24 cellular contexts compared by ENCODE assay signal in genomic region chr2:75737961-75738360, GRCh38. TPM values are rescaled to one million over a fixed set of nuclear protein-coding genes. Genes with fewer than 3 reads are reported as not detected.
DNase-seq lines count a peak whose midpoint lies in the region; ATAC-seq, FAIRE-seq and TF ChIP-seq lines count a peak whose summit lies in the region.
"Had no signal": no experiment of that assay in that cellular context is flagged by ENCODE, and none has a peak within 500 bp of the region (broad histone marks: within the 10 kb centered on the region; RNA-seq: fewer than 3 reads in every experiment).

No MANE protein-coding gene starts in this region.

- H2AFZ ChIP-seq in IMR-90 (replicated peaks; ENCODE audit: low read length, poor library complexity), result peak overlapping the region; percentile 32
- H2AFZ ChIP-seq: GM23248 had no signal

- H2BK20ac ChIP-seq in IMR-90 (ENCODE audit: low read depth, low read length), result no peak overlapping the region

- no peak overlapping the region for H4K91ac ChIP-seq in IMR-90 (ENCODE audit: insufficient read depth, low read depth, low read length)

- no peak for TF ChIP-seq CTCF in IMR-90 (conservative IDR thresholded peaks at IDR 0.05; ENCODE audit: low read depth, low read length)

- H3K4ac ChIP-seq in IMR-90 (ENCODE audit: low read depth, low read length), result no peak overlapping the region

- DNase-seq in GM12892 (ENCODE audit: insufficient read length) (no peak), IMR-90 (no peak), NCI-H226 (no peak)
- DNase-seq in activated CD4-positive, alpha-beta T cell treated with anti-CD3 and anti-CD28 coated beads, Interleukin-2, amount 50 U/mL, for 48 hours, result no peak
- DNase-seq in activated naive CD4-positive, alpha-beta T cell treated with anti-CD3 and anti-CD28 coated beads, Interleukin-2, amount 10 ng/mL, durations not matched to agents 7 days and 5 days, result no peak
- no peak for DNase-seq in effector memory CD4-positive, alpha-beta T cell
- DNase-seq: 8988T; ACHN; AML-193; BE2C; Calu3; CD4-positive, alpha-beta T cell; CD8-positive, alpha-beta memory T cell; DMS53; DMS79 treated with DMSO at 0.1 percent for 48 hours; GF-D8; GM23248; H7; HCEC 1CT had no signal

- no peaks in the 10 kb centered on the region for H3K27me3 ChIP-seq in IMR-90 (ENCODE audit: control insufficient read depth, insufficient read depth, low read length)
- H3K27me3 ChIP-seq in effector memory CD4-positive, alpha-beta T cell (replicated peaks; ENCODE audit: control insufficient read depth, insufficient read depth, low read length, poor library complexity, severe bottlenecking), result no peaks in the 10 kb centered on the region
- H3K27me3 ChIP-seq: BE2C; BLaER1 treated with 17β-estradiol and CSF1 and Interleukin-3, amounts not matched to agents 10 nM and 100 nM had no signal

- H2AK5ac ChIP-seq in IMR-90 (ENCODE audit: low read depth, low read length), result no peak overlapping the region

- H2BK120ac ChIP-seq in IMR-90 (ENCODE audit: low read depth, low read length), result no peak overlapping the region

- no peaks in the 10 kb centered on the region for H4K20me1 ChIP-seq in IMR-90 (ENCODE audit: insufficient read depth, low read length)
- H4K20me1 ChIP-seq: BLaER1 treated with 17β-estradiol and CSF1 and Interleukin-3, amounts not matched to agents 10 nM and 100 nM had no signal

- no peaks in the 10 kb centered on the region for H3K4me1 ChIP-seq in IMR-90 (ENCODE audit: control insufficient read depth, insufficient read depth, low read length)
- H3K4me1 ChIP-seq in effector memory CD4-positive, alpha-beta T cell (ENCODE audit: control insufficient read depth, insufficient read depth, low read length, poor library complexity, severe bottlenecking), result no peaks in the 10 kb centered on the region
- H3K4me1 ChIP-seq: A549; BE2C; BLaER1 treated with 17β-estradiol and CSF1 and Interleukin-3, amounts not matched to agents 10 nM and 100 nM had no signal

- no peak overlapping the region for H2AK9ac ChIP-seq in IMR-90 (replicated peaks; ENCODE audit: low read depth, low read length, poor library complexity)

- H3K4me1 Mint-ChIP-seq in activated naive CD4-positive, alpha-beta T cell treated with anti-CD3 and anti-CD28 coated beads, Interleukin-2, amount 10 ng/mL, durations not matched to agents 7 days and 5 days, result no peaks in the 10 kb centered on the region
- H3K4me1 Mint-ChIP-seq: CD14-positive monocyte; CD8-positive, alpha-beta memory T cell had no signal

- no peak overlapping the region for H3K18ac ChIP-seq in IMR-90 (ENCODE audit: low read depth, low read length)

- peaks cover 2% of the 10 kb centered on the region for H3K27me3 Mint-ChIP-seq in activated naive CD4-positive, alpha-beta T cell treated with anti-CD3 and anti-CD28 coated beads, Interleukin-2, amount 10 ng/mL, durations not matched to agents 7 days and 5 days

- H3K23ac ChIP-seq in IMR-90 (ENCODE audit: low read depth, low read length), result no peak overlapping the region

- TF ChIP-seq POLR2A in GM12892 (IDR thresholded peaks at IDR 0.05; ENCODE audit: low read depth, low read length), result no peak
- no peak for TF ChIP-seq POLR2A in IMR-90 (IDR thresholded peaks at IDR 0.05; ENCODE audit: low read depth, low read length)

- H3K4me3 Mint-ChIP-seq in activated naive CD4-positive, alpha-beta T cell treated with anti-CD3 and anti-CD28 coated beads, Interleukin-2, amount 10 ng/mL, durations not matched to agents 7 days and 5 days, result no peak overlapping the region
- H3K4me3 Mint-ChIP-seq: CD14-positive monocyte; CD4-positive, alpha-beta T cell; CD8-positive, alpha-beta memory T cell had no signal

- no peaks in the 10 kb centered on the region for H3K79me1 ChIP-seq in IMR-90 (ENCODE audit: low read depth in 1 of 2, low read length in 2 of 2)

- no peak for TF ChIP-seq RAD21 in IMR-90 (IDR thresholded peaks at IDR 0.05; ENCODE audit: low read length)

- no peaks in the 10 kb centered on the region for H3K9me3 Mint-ChIP-seq in activated naive CD4-positive, alpha-beta T cell treated with anti-CD3 and anti-CD28 coated beads, Interleukin-2, amount 10 ng/mL, durations not matched to agents 7 days and 5 days

- ATAC-seq in HG02852 (IDR thresholded peaks at IDR 0.05; ENCODE audit: unreplicated experiment), result peak; percentile 69
- ATAC-seq in IMR-90 (ENCODE audit: low read depth), result no peak
- ATAC-seq: A549 had no signal

- POLR2A ChIA-PET in IMR-90 (lab: Charles Lee; ENCODE audit: unreplicated experiment), result no interaction called here

- no peak overlapping the region for H3K14ac ChIP-seq in IMR-90 (replicated peaks; ENCODE audit: low read depth, low read length)

- no peaks in the 10 kb centered on the region for H3K9me3 ChIP-seq in IMR-90 (ENCODE audit: control insufficient read depth, insufficient read depth, low read length)
- no peaks in the 10 kb centered on the region for H3K9me3 ChIP-seq in effector memory CD4-positive, alpha-beta T cell (ENCODE audit: control insufficient read depth, low read length)
- H3K9me3 ChIP-seq: A549, BE2C had no signal

- H3K9ac ChIP-seq in IMR-90 (ENCODE audit: low read depth, low read length), result no peak overlapping the region
- H3K9ac ChIP-seq: BLaER1 treated with 17β-estradiol and CSF1 and Interleukin-3, amounts not matched to agents 10 nM and 100 nM; GM23248 had no signal

- H4K8ac ChIP-seq in IMR-90 (ENCODE audit: low read depth in 2 of 2, low read length in 2 of 2), result no peak overlapping the region

- BruUV-seq in IMR-90 (replicated peaks; lab: Mats Ljungman, UMichigan), result no TSS peak

- H3K56ac ChIP-seq in IMR-90 (ENCODE audit: extremely low read depth, insufficient read depth, low read length), result no peak overlapping the region

- CTCF ChIA-PET in IMR-90 (lab: Yijun Ruan, JAX), result no interaction called here
- CTCF ChIA-PET in activated naive CD4-positive, alpha-beta T cell treated with anti-CD3 and anti-CD28 coated beads, Interleukin-2, amount 10 ng/mL, durations not matched to agents 7 days and 5 days (lab: Charles Lee), result no interaction called here

- H3K36me3 Mint-ChIP-seq in activated naive CD4-positive, alpha-beta T cell treated with anti-CD3 and anti-CD28 coated beads, Interleukin-2, amount 10 ng/mL, durations not matched to agents 7 days and 5 days, result no peaks in the 10 kb centered on the region
- H3K36me3 Mint-ChIP-seq: CD14-positive monocyte; CD8-positive, alpha-beta memory T cell had no signal

- H3K27ac ChIP-seq in IMR-90 (ENCODE audit: insufficient read depth, low read length), result no peak overlapping the region
- no peak overlapping the region for H3K27ac ChIP-seq in effector memory CD4-positive, alpha-beta T cell (ENCODE audit: insufficient read depth, low read length, poor library complexity, severe bottlenecking)
- H3K27ac ChIP-seq: A549; BLaER1 treated with 17β-estradiol and CSF1 and Interleukin-3, amounts not matched to agents 10 nM and 100 nM; GM23248 had no signal

- H4K5ac ChIP-seq in IMR-90 (ENCODE audit: low read depth, low read length), result no peak overlapping the region

- no peak overlapping the region for H3K4me2 ChIP-seq in IMR-90 (ENCODE audit: low read depth, low read length)
- H3K4me2 ChIP-seq: A549; BLaER1 treated with 17β-estradiol and CSF1 and Interleukin-3, amounts not matched to agents 10 nM and 100 nM had no signal

- no peaks in the 10 kb centered on the region for H3K36me3 ChIP-seq in IMR-90 (ENCODE audit: control insufficient read depth, insufficient read depth, low read length)
- H3K36me3 ChIP-seq in effector memory CD4-positive, alpha-beta T cell (ENCODE audit: control insufficient read depth, insufficient read depth, low read length), result no peaks in the 10 kb centered on the region
- H3K36me3 ChIP-seq: BE2C; BLaER1 treated with 17β-estradiol and CSF1 and Interleukin-3, amounts not matched to agents 10 nM and 100 nM had no signal

- WGBS in IMR-90 (ENCODE audit: extremely low coverage in 2 of 2, insufficient read length in 1 of 2), 2 experiments, result 60% methylated on average over 1 of the region's 1 CpG; no CpG with 5 or more reads in 1 of the 2 experiments

- peak; percentile 36 for FAIRE-seq in GM12892 (lab: Jason Lieb, UNC)
- FAIRE-seq: A549, H1 had no signal

- no peak overlapping the region for H2BK15ac ChIP-seq in IMR-90 (ENCODE audit: low read depth, low read length)

- in situ Hi-C loops in IMR-90 (cut with MboI; ENCODE audit: low sequenced_read_pairs), result no loop called here

- H3K27ac Mint-ChIP-seq in activated naive CD4-positive, alpha-beta T cell treated with anti-CD3 and anti-CD28 coated beads, Interleukin-2, amount 10 ng/mL, durations not matched to agents 7 days and 5 days, result no peak overlapping the region
- H3K27ac Mint-ChIP-seq: CD14-positive monocyte; CD4-positive, alpha-beta T cell; CD8-positive, alpha-beta memory T cell had no signal

- H3K4me3 ChIP-seq in IMR-90 (ENCODE audit: insufficient read depth, low read depth, low read length), result no peak overlapping the region
- H3K4me3 ChIP-seq in effector memory CD4-positive, alpha-beta T cell (ENCODE audit: insufficient read depth, low read depth, low read length, poor library complexity, severe bottlenecking), result no peak overlapping the region
- H3K4me3 ChIP-seq: A549; BLaER1 treated with 17β-estradiol and CSF1 and Interleukin-3, amounts not matched to agents 10 nM and 100 nM; GM23248 had no signal

- H3K9me1 ChIP-seq in IMR-90 (ENCODE audit: insufficient read depth, low read length), result no peaks in the 10 kb centered on the region

- dilution Hi-C loops in IMR-90 (cut with HindIII; ENCODE audit: low sequenced_read_pairs, unreplicated experiment), result no loop called here

- no peak overlapping the region for H2BK5ac ChIP-seq in IMR-90 (ENCODE audit: low read depth, low read length, poor library complexity, severe bottlenecking)

- intact Hi-C loops in IMR-90 (cut with micrococcal nuclease), result no loop called here

TF ChIP-seq in IMR-90, 13 proteins besides CTCF, POLR2A, EP300 and RAD21:
- no peak for TF ChIP-seq BHLHE40 (IDR thresholded peaks at IDR 0.05; ENCODE audit: low read depth, low read length)
- no peak for TF ChIP-seq RCOR1 (IDR thresholded peaks at IDR 0.05; ENCODE audit: insufficient replicate concordance, low read length)
- no peak for TF ChIP-seq NFE2L2 (IDR thresholded peaks at IDR 0.05; ENCODE audit: low read depth, low read length)
- no peak for TF ChIP-seq ELK1 (IDR thresholded peaks at IDR 0.05; ENCODE audit: borderline replicate concordance, low read depth, low read length)

RNA-seq across cellular contexts. Expression of gene GCFC2, which starts 27.2 kb away (rescaled TPM):
- polyA plus RNA-seq in GM12892 (2012; ENCODE audit: missing spikeins), result 27.0 TPM
- 10.0 and 13.9 TPM in 2 replicates for total RNA-seq in IMR-90 (2012; rRNA removed)
- 6.4 and 6.7 TPM in 2 replicates for polyA plus RNA-seq in IMR-90 (2012; rRNA removed)
- polyA plus RNA-seq in IMR-90 (2012; cell fraction: cytosol; rRNA removed), result 4.8 and 5.4 TPM in 2 replicates
- polyA plus RNA-seq in IMR-90 (2012; cell fraction: nucleus; rRNA removed; ENCODE audit: low replicate concordance), result 4.7 and 15.5 TPM in 2 replicates
